Comparison of ENCODE assay signal across 26 cellular contexts in the genomic region with DNA sequence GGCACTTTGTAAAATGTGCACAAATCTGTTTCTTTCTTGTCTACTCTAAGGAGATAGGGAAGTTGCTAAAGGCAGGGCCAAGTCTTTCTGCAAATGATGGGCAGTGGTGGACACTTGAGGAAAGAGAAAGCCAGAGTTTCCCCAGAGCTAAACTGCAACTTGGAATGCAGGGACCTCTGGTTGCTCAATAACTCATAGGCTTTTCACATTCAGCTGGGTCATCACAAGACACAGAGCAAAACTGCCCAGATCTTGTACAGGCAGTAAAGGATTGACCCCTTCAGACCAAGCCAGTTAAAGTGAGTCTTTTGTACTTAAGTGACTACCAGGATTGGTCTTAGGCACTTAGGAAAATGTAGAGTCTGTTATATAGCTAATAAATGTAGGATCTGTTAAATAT. TPM values are rescaled to one million over a fixed set of nuclear protein-coding genes. Genes with fewer than 3 reads are reported as not detected.
DNase-seq lines count a peak whose midpoint lies in the region; ATAC-seq and TF ChIP-seq lines count a peak whose summit lies in the region.
"Had no signal": no experiment of that assay in that cellular context is flagged by ENCODE, and none has a peak within 500 bp of the region (broad histone marks: within the 10 kb centered on the region; RNA-seq: fewer than 3 reads in every experiment).

No MANE protein-coding gene starts in this region.

- intact Hi-C loops in upper lobe of right lung (cut with DNase I) = no loop called here

- H3K9me3 ChIP-seq in upper lobe of right lung = no peaks in the 10 kb centered on the region
- H3K9me3 ChIP-seq: ovary had no signal

- DNase-seq in GM03348 (ENCODE audit: low spot score) = peak; percentile 49
- DNase-seq in epithelial cell of proximal tubule (ENCODE audit: low read depth) = peak; percentile 58
- peak; percentile 11 for DNase-seq in left kidney (ENCODE audit: low read depth, low spot score)
- no peak for DNase-seq in upper lobe of right lung
- no peak for DNase-seq in NCI-H1694 (lab: John Stamatoyannopoulos, UW)
- DNase-seq: activated CD4-positive, alpha-beta T cell treated with anti-CD3 and anti-CD28 coated beads for 4 hours; activated naive CD4-positive, alpha-beta T cell treated with anti-CD3 and anti-CD28 coated beads, Interleukin-2, amount 10 ng/mL, durations not matched to agents 7 days and 5 days; anterior cingulate cortex; CD4-positive, CD25-positive, alpha-beta regulatory T cell; DMS 273 treated with DMSO at 0.1 percent for 48 hours; dorsolateral prefrontal cortex; kidney glomerular epithelial cell; naive thymus-derived CD4-positive, alpha-beta T cell; NCI-H1092 treated with DMSO at 0.1 percent for 48 hours; NCI-H526 treated with DMSO at 0.1 percent for 48 hours; right cardiac atrium; stimulated activated CD8-positive, alpha-beta memory T cell treated with anti-CD3 and anti-CD28 coated beads, Interleukin-4, amount 100 ng/mL, for 48 hours; T-helper 17 cell had no signal

- ATAC-seq in upper lobe of right lung (peak; percentile 58), HG03280 (IDR thresholded peaks at IDR 0.05; ENCODE audit: unreplicated experiment) (no peak), GM18873 (IDR thresholded peaks at IDR 0.05; ENCODE audit: low FRiP score, unreplicated experiment) (no peak)
- ATAC-seq: GM12878; naive thymus-derived CD4-positive, alpha-beta T cell; T-helper 17 cell had no signal

- no peak overlapping the region for H3K27ac ChIP-seq in upper lobe of right lung
- H3K27ac ChIP-seq: dorsolateral prefrontal cortex, HL-60, ovary had no signal

- peaks cover 6% of the 10 kb centered on the region for H3K4me1 ChIP-seq in upper lobe of right lung

- TF ChIP-seq CTCF in epithelial cell of proximal tubule (conservative IDR thresholded peaks at IDR 0.05; ENCODE audit: low read depth, low read length) (no peak), upper lobe of right lung (IDR thresholded peaks at IDR 0.05) (no peak)

- no peaks in the 10 kb centered on the region for H3K27me3 ChIP-seq in upper lobe of right lung
- H3K27me3 ChIP-seq: dorsolateral prefrontal cortex, ovary had no signal

- H3K4me3 ChIP-seq in epithelial cell of proximal tubule (ENCODE audit: low read depth, low read length) (no peak overlapping the region), upper lobe of right lung (no peak overlapping the region)
- H3K4me3 ChIP-seq: dorsolateral prefrontal cortex, GM12878, ovary had no signal

- H3K36me3 ChIP-seq in upper lobe of right lung = no peaks in the 10 kb centered on the region
- H3K36me3 ChIP-seq: ovary had no signal

RNA-seq across cellular contexts. Expression of gene AGXT2, which starts 13.5 kb away (rescaled TPM):
- total RNA-seq in epithelial cell of proximal tubule (not detected in 2 replicates), upper lobe of right lung (not detected)
- total RNA-seq: CD4-positive, CD25-positive, alpha-beta regulatory T cell; dorsolateral prefrontal cortex; endothelial cell of umbilical vein; GM12878; mesenteric fat pad; naive thymus-derived CD4-positive, alpha-beta T cell; right cardiac atrium; SK-MEL-5; T-helper 17 cell had no signal

Comparison
In these comparisons a context has a peak if more than half of its experiments do, and no peak if none do; other contexts are left out.
1. DNase-seq: peak in GM03348 (single experiment), epithelial cell of proximal tubule (single experiment) and left kidney (single experiment); none in upper lobe of right lung (single experiment) and NCI-H1694 (single experiment).